In the genomic region with DNA sequence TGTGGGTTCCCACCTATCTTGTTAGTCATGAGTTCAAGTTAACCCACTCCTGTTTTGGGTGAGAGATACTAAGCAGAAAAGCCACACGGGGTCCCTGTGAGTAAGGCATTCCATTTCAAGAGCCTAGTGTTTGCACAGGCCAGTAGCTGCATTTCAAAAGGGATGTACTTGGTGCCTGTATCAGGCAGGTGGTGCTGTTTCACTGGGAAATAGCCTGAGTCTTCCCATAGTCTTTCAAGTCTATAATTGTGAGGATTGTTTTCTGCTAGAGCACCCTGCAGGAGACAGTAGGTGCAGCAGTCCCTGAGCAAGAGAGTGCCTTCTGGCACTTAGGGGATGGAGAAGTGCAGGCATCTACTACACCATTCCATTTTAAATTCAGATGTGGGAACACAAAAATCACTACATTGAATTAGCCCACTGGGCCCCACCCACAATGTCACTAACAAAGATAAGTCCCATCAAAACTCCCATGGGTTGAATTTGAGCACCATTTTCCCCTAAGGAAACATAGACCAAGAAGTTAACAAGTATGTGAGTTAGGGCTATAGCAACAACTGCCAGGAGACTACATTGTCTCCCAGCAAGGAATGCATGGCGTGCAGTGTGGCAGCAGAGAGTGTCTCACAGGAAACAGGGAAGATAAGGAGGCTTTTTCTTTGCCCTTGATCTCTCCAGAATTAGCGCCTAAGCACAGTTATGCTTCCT, we compare ENCODE assay signal across 8 cellular contexts.
A peak's percentile ranks its signal among the peaks of the same experiment; 100 is the strongest.
DNase-seq lines count a peak whose midpoint lies in the region; FAIRE-seq and TF ChIP-seq lines count a peak whose summit lies in the region.

No MANE protein-coding gene starts in this region.

- H3K4me3 Mint-ChIP-seq in astrocyte (ENCODE audit: unreplicated experiment), result no peak overlapping the region

- no peak for FAIRE-seq in RCC 7860 (lab: Jason Lieb, UNC)
- peak; percentile 97 for FAIRE-seq in astrocyte (lab: Jason Lieb, UNC)

- H3K27ac Mint-ChIP-seq in astrocyte (ENCODE audit: unreplicated experiment), result peak overlapping the region; percentile 27

- H3K36me3 ChIP-seq in astrocyte (ENCODE audit: insufficient read depth, low read length) (no peaks in the 10 kb centered on the region), hepatocyte (replicated peaks; ENCODE audit: insufficient read depth, low read depth) (no peaks in the 10 kb centered on the region), smooth muscle cell (ENCODE audit: low read depth) (no peaks in the 10 kb centered on the region)

- H3K4me1 Mint-ChIP-seq in astrocyte (ENCODE audit: low read depth, unreplicated experiment), result peaks cover 5% of the 10 kb centered on the region

- no peaks in the 10 kb centered on the region for H3K36me3 Mint-ChIP-seq in astrocyte (ENCODE audit: low read depth, unreplicated experiment)

- H3K4me2 ChIP-seq in astrocyte (ENCODE audit: low read length), result no peak overlapping the region
- no peak overlapping the region for H3K4me2 ChIP-seq in hepatocyte
- H3K4me2 ChIP-seq in smooth muscle cell, result peak overlapping the region; percentile 2

- H3K9me3 ChIP-seq in astrocyte (ENCODE audit: insufficient read depth, low read depth, low read length), result no peaks in the 10 kb centered on the region
- no peaks in the 10 kb centered on the region for H3K9me3 ChIP-seq in hepatocyte (ENCODE audit: low read depth)
- no peaks in the 10 kb centered on the region for H3K9me3 ChIP-seq in smooth muscle cell (replicated peaks; ENCODE audit: low read depth)

- H3K27ac ChIP-seq in astrocyte (ENCODE audit: low read depth, low read length) (no peak overlapping the region), hepatocyte (no peak overlapping the region), smooth muscle cell (ENCODE audit: low read depth) (peak overlapping the region; percentile 39)

- H4K20me1 ChIP-seq in astrocyte (ENCODE audit: insufficient read depth, low read length) (no peaks in the 10 kb centered on the region), hepatocyte (ENCODE audit: insufficient read depth, poor library complexity, severe bottlenecking) (no peaks in the 10 kb centered on the region), smooth muscle cell (ENCODE audit: low read depth) (no peaks in the 10 kb centered on the region)

- no peaks in the 10 kb centered on the region for H3K9me3 Mint-ChIP-seq in astrocyte (ENCODE audit: unreplicated experiment)

- H3K4me3 ChIP-seq in astrocyte (ENCODE audit: insufficient read depth, low read depth, low read length), result no peak overlapping the region
- H3K4me3 ChIP-seq in hepatocyte, result no peak overlapping the region
- no peak overlapping the region for H3K4me3 ChIP-seq in smooth muscle cell

- peak; percentile 93 for TF ChIP-seq CTCF in astrocyte (IDR thresholded peaks at IDR 0.05; ENCODE audit: insufficient read depth, low read depth, low read length)
- peak; percentile 83 for TF ChIP-seq CTCF in hepatocyte (IDR thresholded peaks at IDR 0.05; ENCODE audit: poor library complexity)
- TF ChIP-seq CTCF in smooth muscle cell (IDR thresholded peaks at IDR 0.05; ENCODE audit: borderline replicate concordance, insufficient read depth, poor library complexity, severe bottlenecking), result peak; percentile 77

- no peaks in the 10 kb centered on the region for H3K79me2 ChIP-seq in astrocyte (ENCODE audit: insufficient read depth, low read length)
- no peaks in the 10 kb centered on the region for H3K79me2 ChIP-seq in hepatocyte
- H3K79me2 ChIP-seq in smooth muscle cell (ENCODE audit: low read depth), result no peaks in the 10 kb centered on the region

- H3K4me1 ChIP-seq in astrocyte (ENCODE audit: insufficient read depth, low read length), result no peaks in the 10 kb centered on the region
- no peaks in the 10 kb centered on the region for H3K4me1 ChIP-seq in hepatocyte (ENCODE audit: insufficient read depth)
- peaks cover 5% of the 10 kb centered on the region for H3K4me1 ChIP-seq in smooth muscle cell (ENCODE audit: low read depth)

- DNase-seq in NCI-H510A treated with DMSO at 0.1 percent for 48 hours (lab: John Stamatoyannopoulos, UW) (peak; percentile 60), NCI-H510A (lab: John Stamatoyannopoulos, UW) (no peak), GOT3 (lab: John Stamatoyannopoulos, UW) (peak; percentile 17), RCC 7860 (ENCODE audit: low spot score) (peak; percentile 50), astrocyte (ENCODE audit: low read depth) (peak; percentile 80), hepatocyte (ENCODE audit: low spot score) (peak; percentile 74), smooth muscle cell (lab: John Stamatoyannopoulos, UW; ENCODE audit: unreplicated experiment) (peak; percentile 1)

- no peaks in the 10 kb centered on the region for H3K27me3 ChIP-seq in astrocyte (ENCODE audit: insufficient read depth, low read length)
- no peaks in the 10 kb centered on the region for H3K27me3 ChIP-seq in hepatocyte
- H3K27me3 ChIP-seq in smooth muscle cell (ENCODE audit: low read depth), result no peaks in the 10 kb centered on the region

- peak; percentile 90 for TF ChIP-seq RAD21 in Ishikawa (IDR thresholded peaks at IDR 0.05; ENCODE audit: low read depth)

- 30% methylated on average over 3 of the region's 3 CpGs for WGBS in hepatocyte (ENCODE audit: low lambda C conversion rate, missing lambda C conversion rate)
- 15% methylated on average over 3 of the region's 3 CpGs for WGBS in smooth muscle cell (ENCODE audit: low lambda C conversion rate)

- no peaks in the 10 kb centered on the region for H3K9me2 ChIP-seq in hepatocyte (replicated peaks; ENCODE audit: insufficient read depth)

- no peak for TF ChIP-seq EP300 in Ishikawa (IDR thresholded peaks at IDR 0.05; ENCODE audit: borderline replicate concordance)

- H3K27me3 Mint-ChIP-seq in astrocyte (ENCODE audit: low read depth, unreplicated experiment), result no peaks in the 10 kb centered on the region

- H3K9ac ChIP-seq in astrocyte (ENCODE audit: low read length) (no peak overlapping the region), smooth muscle cell (ENCODE audit: low read depth) (no peak overlapping the region)

- no peaks in the 10 kb centered on the region for H3F3A ChIP-seq in smooth muscle cell (ENCODE audit: low read depth)

- no peak overlapping the region for H2AFZ ChIP-seq in astrocyte (ENCODE audit: low read depth, low read length)
- no peak overlapping the region for H2AFZ ChIP-seq in hepatocyte
- H2AFZ ChIP-seq in smooth muscle cell (ENCODE audit: low read depth), result no peak overlapping the region

TF ChIP-seq in Ishikawa, 13 proteins besides CTCF, POLR2A, EP300 and RAD21:
- TF ChIP-seq YY1 (IDR thresholded peaks at IDR 0.05; ENCODE audit: low read depth) (no peak), CEBPB (IDR thresholded peaks at IDR 0.05) (no peak), NFIC (IDR thresholded peaks at IDR 0.05) (no peak), FOXM1 (IDR thresholded peaks at IDR 0.05; ENCODE audit: borderline replicate concordance, low read depth) (no peak), TCF12 (IDR thresholded peaks at IDR 0.05; ENCODE audit: low read depth) (no peak), TEAD4 (IDR thresholded peaks at IDR 0.05) (no peak), EGR1 (IDR thresholded peaks at IDR 0.05) (no peak), TAF1 (IDR thresholded peaks at IDR 0.05; ENCODE audit: low read depth) (no peak), CREB1 (IDR thresholded peaks at IDR 0.05; ENCODE audit: low read depth) (no peak), ZBTB7A (IDR thresholded peaks at IDR 0.05; ENCODE audit: low read depth) (no peak)
- TF ChIP-seq, protein P1, sequence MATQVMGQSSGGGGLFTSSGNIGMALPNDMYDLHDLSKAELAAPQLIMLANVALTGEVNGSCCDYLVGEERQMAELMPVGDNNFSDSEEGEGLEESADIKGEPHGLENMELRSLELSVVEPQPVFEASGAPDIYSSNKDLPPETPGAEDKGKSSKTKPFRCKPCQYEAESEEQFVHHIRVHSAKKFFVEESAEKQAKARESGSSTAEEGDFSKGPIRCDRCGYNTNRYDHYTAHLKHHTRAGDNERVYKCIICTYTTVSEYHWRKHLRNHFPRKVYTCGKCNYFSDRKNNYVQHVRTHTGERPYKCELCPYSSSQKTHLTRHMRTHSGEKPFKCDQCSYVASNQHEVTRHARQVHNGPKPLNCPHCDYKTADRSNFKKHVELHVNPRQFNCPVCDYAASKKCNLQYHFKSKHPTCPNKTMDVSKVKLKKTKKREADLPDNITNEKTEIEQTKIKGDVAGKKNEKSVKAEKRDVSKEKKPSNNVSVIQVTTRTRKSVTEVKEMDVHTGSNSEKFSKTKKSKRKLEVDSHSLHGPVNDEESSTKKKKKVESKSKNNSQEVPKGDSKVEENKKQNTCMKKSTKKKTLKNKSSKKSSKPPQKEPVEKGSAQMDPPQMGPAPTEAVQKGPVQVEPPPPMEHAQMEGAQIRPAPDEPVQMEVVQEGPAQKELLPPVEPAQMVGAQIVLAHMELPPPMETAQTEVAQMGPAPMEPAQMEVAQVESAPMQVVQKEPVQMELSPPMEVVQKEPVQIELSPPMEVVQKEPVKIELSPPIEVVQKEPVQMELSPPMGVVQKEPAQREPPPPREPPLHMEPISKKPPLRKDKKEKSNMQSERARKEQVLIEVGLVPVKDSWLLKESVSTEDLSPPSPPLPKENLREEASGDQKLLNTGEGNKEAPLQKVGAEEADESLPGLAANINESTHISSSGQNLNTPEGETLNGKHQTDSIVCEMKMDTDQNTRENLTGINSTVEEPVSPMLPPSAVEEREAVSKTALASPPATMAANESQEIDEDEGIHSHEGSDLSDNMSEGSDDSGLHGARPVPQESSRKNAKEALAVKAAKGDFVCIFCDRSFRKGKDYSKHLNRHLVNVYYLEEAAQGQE (IDR thresholded peaks at IDR 0.05; ENCODE audit: low read depth), result no peak
- TF ChIP-seq, protein P2, sequence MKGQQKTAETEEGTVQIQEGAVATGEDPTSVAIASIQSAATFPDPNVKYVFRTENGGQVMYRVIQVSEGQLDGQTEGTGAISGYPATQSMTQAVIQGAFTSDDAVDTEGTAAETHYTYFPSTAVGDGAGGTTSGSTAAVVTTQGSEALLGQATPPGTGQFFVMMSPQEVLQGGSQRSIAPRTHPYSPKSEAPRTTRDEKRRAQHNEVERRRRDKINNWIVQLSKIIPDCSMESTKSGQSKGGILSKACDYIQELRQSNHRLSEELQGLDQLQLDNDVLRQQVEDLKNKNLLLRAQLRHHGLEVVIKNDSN (IDR thresholded peaks at IDR 0.05), result no peak
- TF ChIP-seq, protein P3, sequence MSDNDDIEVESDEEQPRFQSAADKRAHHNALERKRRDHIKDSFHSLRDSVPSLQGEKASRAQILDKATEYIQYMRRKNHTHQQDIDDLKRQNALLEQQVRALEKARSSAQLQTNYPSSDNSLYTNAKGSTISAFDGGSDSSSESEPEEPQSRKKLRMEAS (IDR thresholded peaks at IDR 0.05), result no peak
